ENCODE assay signal across 35 cellular contexts in genomic region chr3:1703169-1703568, GRCh38.
"Had no signal": no experiment of that assay in that cellular context is flagged by ENCODE, and none has a peak within 500 bp of the region (broad histone marks: within the 10 kb centered on the region; RNA-seq: fewer than 3 reads in every experiment).

No MANE protein-coding gene starts in this region.

- DNase-seq: Kasumi-1, MG63, MM.1S, MV-4-11, NCI-H1048, NCI-H1092, NCI-H1092 treated with DMSO at 0.1 percent for 48 hours, NCI-H1105, NCI-H1105 treated with DMSO at 0.1 percent for 48 hours, NCI-H1417, NCI-H1417 treated with DMSO at 0.1 percent for 48 hours, NCI-H1436, NCI-H1436 treated with DMSO at 0.1 percent for 48 hours, NCI-H146, NCI-H1694, NCI-H1694 treated with DMSO at 0.1 percent for 48 hours, NCI-H187, NCI-H187 treated with DMSO at 0.1 percent for 48 hours, NCI-H1930, NCI-H2029, NCI-H2029 treated with DMSO at 0.1 percent for 48 hours, NCI-H2081, NCI-H2081 treated with DMSO at 0.1 percent for 48 hours, NCI-H2107, NCI-H2171, NCI-H2171 treated with DMSO at 0.1 percent for 48 hours, NCI-H2227 treated with DMSO at 0.1 percent for 48 hours, NCI-H226, NCI-H345, NCI-H446, NCI-H446 treated with DMSO at 0.1 percent for 48 hours, NCI-H510A, NCI-H524, NCI-H524 treated with DMSO at 0.1 percent for 48 hours, NCI-H526 had no signal

- H3K9me3 ChIP-seq: MG63 had no signal

- H3K36me3 ChIP-seq: MG63 had no signal

- H3K27me3 ChIP-seq: MG63 had no signal

- H3K4me3 ChIP-seq: MG63 had no signal
